8 cellular contexts compared by ENCODE assay signal in genomic region chr17:74981979-74982662, GRCh38. TPM values are rescaled to one million over a fixed set of nuclear protein-coding genes. Genes with fewer than 3 reads are reported as not detected.
DNase-seq lines count a peak whose midpoint lies in the region; ATAC-seq and TF ChIP-seq lines count a peak whose summit lies in the region.

No MANE protein-coding gene starts in this region.

- H3K27ac ChIP-seq in GM23338 (ENCODE audit: low read depth) (peak overlapping the region; percentile 85), liver (ENCODE audit: low read depth in 1 of 2, low read length in 2 of 2) (peak overlapping the region; percentile 75 to 78)

- no peaks in the 10 kb centered on the region for H3K9me3 Mint-ChIP-seq in GM23338

- peak overlapping the region; percentile 98 for H2AFZ ChIP-seq in GM23338

- no peaks in the 10 kb centered on the region for H3K79me2 ChIP-seq in GM23338 (replicated peaks; ENCODE audit: insufficient read depth)

- H3K9me2 ChIP-seq in GM23338 (ENCODE audit: insufficient read depth), result no peaks in the 10 kb centered on the region

- CTCF ChIA-PET in BJ (lab: Yijun Ruan, JAX), result interaction anchor here (0.9 to 2.5 kb wide), 4 partner anchors 9 to 149 kb away, joined by 3 to 15 read pairs (median 4); partner anchors contain the start of genes HID1 and NT5C

- H3K4me3 Mint-ChIP-seq in GM23338, result peak overlapping the region; percentile 78

- H3K27ac Mint-ChIP-seq in GM23338, result peak overlapping the region; percentile 92

- no peak for TF ChIP-seq RAD21 in liver (IDR thresholded peaks at IDR 0.05)

- no peaks in the 10 kb centered on the region for H4K20me1 ChIP-seq in GM23338 (replicated peaks; ENCODE audit: insufficient read depth)

- no peaks in the 10 kb centered on the region for H3K9me3 ChIP-seq in liver (ENCODE audit: control insufficient read depth in 4 of 4, low read length in 3 of 4)

- TF ChIP-seq CTCF in BJ (IDR thresholded peaks at IDR 0.05; ENCODE audit: insufficient read depth, low read depth, low read length) (no peak), GM23338 (conservative IDR thresholded peaks at IDR 0.05; ENCODE audit: low read depth in 2 of 2) (peak in 1 of 2 experiments; percentile 10; a peak in 1 of 4 replicates), liver (IDR thresholded peaks at IDR 0.05; ENCODE audit: low read depth, low read length, missing input control) (no peak)

- no peaks in the 10 kb centered on the region for H3K36me3 ChIP-seq in BJ (ENCODE audit: control insufficient read depth, insufficient read depth, low read length)
- no peaks in the 10 kb centered on the region for H3K36me3 ChIP-seq in GM23338 (ENCODE audit: insufficient read depth)
- H3K36me3 ChIP-seq in liver (ENCODE audit: control insufficient read depth in 4 of 4, insufficient read depth in 3 of 4, low read depth in 1 of 4, low read length in 3 of 4), result no peaks in the 10 kb centered on the region

- no peak for DNase-seq in BJ (ENCODE audit: low read depth)
- peak; percentile 94 for DNase-seq in GM23338 (ENCODE audit: low spot score)
- DNase-seq in NCI-H446 treated with DMSO at 0.1 percent for 48 hours (lab: John Stamatoyannopoulos, UW), result peak; percentile 59
- peak; percentile 48 to 63 for DNase-seq in activated CD4-positive, alpha-beta T cell treated with anti-CD3 and anti-CD28 coated beads, Interleukin-2, amount 50 U/mL, for 24 hours (ENCODE audit: low read depth in 1 of 2, low spot score in 1 of 2)
- peak; percentile 60 for DNase-seq in dermis blood vessel endothelial cell
- DNase-seq in stimulated activated CD4-positive, alpha-beta T cell treated with anti-CD3 and anti-CD28 coated beads, Interleukin-4, amount 100 ng/mL, for 1 hour, result peak; percentile 78

- peaks cover 7% of the 10 kb centered on the region; the same call in 2 of the 3 replicates for H3K4me1 Mint-ChIP-seq in GM23338

- peak overlapping the region; percentile 31 to 42 for H3K9ac ChIP-seq in liver (ENCODE audit: low read depth in 1 of 2, low read length in 2 of 2)

- H3K27me3 ChIP-seq in BJ (ENCODE audit: control insufficient read depth, insufficient read depth, low read length) (peaks cover 1% of the 10 kb centered on the region; the same call in 1 of the 2 replicates), GM23338 (ENCODE audit: insufficient read depth) (peaks cover 9% of the 10 kb centered on the region), liver (ENCODE audit: control insufficient read depth in 4 of 4, insufficient read depth in 4 of 4, low read length in 3 of 4) (peaks cover 0 to 3% (median under 1%) of the 10 kb centered on the region in 4 donors)

- H3K36me3 Mint-ChIP-seq in GM23338 (ENCODE audit: low read depth), result no peaks in the 10 kb centered on the region

- H3F3A ChIP-seq in GM23338 (replicated peaks; ENCODE audit: low read depth), result peaks cover 10% of the 10 kb centered on the region; the same call in 1 of the 2 replicates

- peak overlapping the region; percentile 93 for H3K4me2 ChIP-seq in GM23338

- H3K4me3 ChIP-seq in BJ (ENCODE audit: low read depth, low read length) (peak overlapping the region; percentile 61), GM23338 (peak overlapping the region; percentile 93), liver (ENCODE audit: low read depth in 1 of 3, low read length in 3 of 3) (peak overlapping the region; percentile 27 to 58 (median 43))

- H3K4me1 ChIP-seq in GM23338 (ENCODE audit: insufficient read depth) (peaks cover 13% of the 10 kb centered on the region), liver (ENCODE audit: control insufficient read depth in 4 of 4, insufficient read depth in 4 of 4, low read length in 3 of 4) (peaks cover 4 to 13% (median 8%) of the 10 kb centered on the region in 4 donors)

- POLR2A ChIA-PET in BJ (lab: Charles Lee), result interaction anchor here (0.6 to 0.9 kb wide), 2 partner anchors 30 to 34 kb away, joined by 3 to 10 read pairs; partner anchors contain the start of gene MRPL58

- 3% methylated on average over 61 of the region's 61 CpGs for WGBS in liver

- ATAC-seq in GM23338 (peak; percentile 95), HG03571 (IDR thresholded peaks at IDR 0.05; ENCODE audit: unreplicated experiment) (no peak)

- peaks cover 12% of the 10 kb centered on the region for H3K27me3 Mint-ChIP-seq in GM23338 (ENCODE audit: insufficient read depth, low read depth, poor library complexity)

TF ChIP-seq in GM23338, 12 proteins besides CTCF, POLR2A, EP300 and RAD21 (continues in another document):
- TF ChIP-seq POLR2AphosphoS5 (IDR thresholded peaks at IDR 0.05; ENCODE audit: low read depth) (peak; percentile 99), ZNF331 (CRISPR knock-in tag; IDR thresholded peaks at IDR 0.05; ENCODE audit: low read depth) (no peak)

TF ChIP-seq in liver, 16 proteins besides CTCF, POLR2A, EP300 and RAD21:
- TF ChIP-seq FOXA2 (IDR thresholded peaks at IDR 0.05) (no peak), NR2F2 (IDR thresholded peaks at IDR 0.05) (peak; percentile 53), GABPA (IDR thresholded peaks at IDR 0.05 in 1 of 2, conservative IDR thresholded peaks at IDR 0.05 in 1 of 2) (no peak), RXRA (IDR thresholded peaks at IDR 0.05) (peak; percentile 17 to 38), YY1 (IDR thresholded peaks at IDR 0.05) (no peak), EGR1 (IDR thresholded peaks at IDR 0.05; ENCODE audit: low read depth in 2 of 2) (no peak), JUND (IDR thresholded peaks at IDR 0.05) (peak; percentile 23 to 52), SP1 (IDR thresholded peaks at IDR 0.05) (no peak), TAF1 (conservative IDR thresholded peaks at IDR 0.05) (no peak)

RNA-seq across cellular contexts. Expression of gene CDR2L, which starts 5.3 kb away (rescaled TPM):
- polyA plus RNA-seq in BJ (2011; rRNA removed) (12.5 and 19.6 TPM in 2 replicates), GM23338 (2016; fragmentation: Nextera tagmentation; extraction: Ambion mirVana) (17.7 and 18.3 TPM in 2 replicates), liver (1 to 10 TPM in 1 of 2 donors, under 1 TPM in 1; 0.78 to 1.1 TPM)
- 10.6 and 13.5 TPM in 2 replicates for polyA minus RNA-seq in BJ (2011; rRNA and poly(A)+ RNA removed)
- 34.4 and 35.8 TPM in 2 replicates for total RNA-seq in GM23338 (2014; rRNA removed; shearing (Covaris generic))
- total RNA-seq in dermis blood vessel endothelial cell (19.1 and 23.5 TPM in 2 replicates), liver (1 to 10 TPM in 1 of 2 donors, under 1 TPM in 1; 0.70 to 1.5 TPM)

RNA-seq across cellular contexts. Expression of gene HID1, which starts 9.6 kb away (rescaled TPM):
- 1.7 and 1.8 TPM in 2 replicates for polyA plus RNA-seq in BJ (2011; rRNA removed)
- polyA minus RNA-seq in BJ (2011; rRNA and poly(A)+ RNA removed), result 2.2 and 2.9 TPM in 2 replicates
- 6.3 and 8.7 TPM in 2 replicates for total RNA-seq in GM23338 (2014; rRNA removed; shearing (Covaris generic))
- 9.0 and 10.9 TPM in 2 replicates for polyA plus RNA-seq in GM23338 (2016; fragmentation: Nextera tagmentation; extraction: Ambion mirVana)
- 53.8 and 65.1 TPM in 2 replicates for total RNA-seq in dermis blood vessel endothelial cell
- total RNA-seq in liver, result 1 to 10 TPM; 2.7 to 6.2 TPM
- 1 to 10 TPM; 3.5 to 3.8 TPM for polyA plus RNA-seq in liver

RNA-seq across cellular contexts. Expression of gene MRPL58, which starts 30.3 kb away (rescaled TPM):
- 44.2 and 50.8 TPM in 2 replicates for polyA plus RNA-seq in BJ (2011; rRNA removed)
- 10.0 and 14.7 TPM in 2 replicates for polyA minus RNA-seq in BJ (2011; rRNA and poly(A)+ RNA removed)
- 38.0 and 48.5 TPM in 2 replicates for total RNA-seq in GM23338 (2014; rRNA removed; shearing (Covaris generic))
- 66.7 and 68.0 TPM in 2 replicates for polyA plus RNA-seq in GM23338 (2016; fragmentation: Nextera tagmentation; extraction: Ambion mirVana)
- total RNA-seq in dermis blood vessel endothelial cell, result 24.7 and 35.6 TPM in 2 replicates
- total RNA-seq in liver, result 10 to 100 TPM; 20.5 to 29.9 TPM
- polyA plus RNA-seq in liver, result 10 to 100 TPM; 36.9 to 47.0 TPM

RNA-seq across cellular contexts. Expression of gene OTOP3, which starts 46.4 kb away (rescaled TPM):
- not detected in 2 replicates for polyA plus RNA-seq in BJ (2011; rRNA removed)
- not detected in 2 replicates for polyA minus RNA-seq in BJ (2011; rRNA and poly(A)+ RNA removed)
- not detected in 2 replicates for total RNA-seq in GM23338 (2014; rRNA removed; shearing (Covaris generic))
- polyA plus RNA-seq in GM23338 (2016; fragmentation: Nextera tagmentation; extraction: Ambion mirVana), result not detected in 2 replicates
- total RNA-seq in dermis blood vessel endothelial cell, result not detected in 2 replicates
- total RNA-seq in liver, result not detected
- not detected for polyA plus RNA-seq in liver

RNA-seq across cellular contexts. Expression of gene OTOP2, which starts 58.0 kb away (rescaled TPM):
- not detected in 2 replicates for polyA plus RNA-seq in BJ (2011; rRNA removed)
- not detected in 2 replicates for polyA minus RNA-seq in BJ (2011; rRNA and poly(A)+ RNA removed)
- total RNA-seq in GM23338 (2014; rRNA removed; shearing (Covaris generic)), result not detected in 2 replicates
- polyA plus RNA-seq in GM23338 (2016; fragmentation: Nextera tagmentation; extraction: Ambion mirVana), result not detected in 2 replicates
- not detected in 2 replicates for total RNA-seq in dermis blood vessel endothelial cell
- not detected for total RNA-seq in liver
- not detected for polyA plus RNA-seq in liver

Comparison
In these comparisons a context has a peak if more than half of its experiments do, and no peak if none do; other contexts are left out.
1. H3K4me3 ChIP-seq: peak in every context shown above with its lines; median percentile 93 in GM23338; 61 in BJ; 43 in liver.